In the genomic region with DNA sequence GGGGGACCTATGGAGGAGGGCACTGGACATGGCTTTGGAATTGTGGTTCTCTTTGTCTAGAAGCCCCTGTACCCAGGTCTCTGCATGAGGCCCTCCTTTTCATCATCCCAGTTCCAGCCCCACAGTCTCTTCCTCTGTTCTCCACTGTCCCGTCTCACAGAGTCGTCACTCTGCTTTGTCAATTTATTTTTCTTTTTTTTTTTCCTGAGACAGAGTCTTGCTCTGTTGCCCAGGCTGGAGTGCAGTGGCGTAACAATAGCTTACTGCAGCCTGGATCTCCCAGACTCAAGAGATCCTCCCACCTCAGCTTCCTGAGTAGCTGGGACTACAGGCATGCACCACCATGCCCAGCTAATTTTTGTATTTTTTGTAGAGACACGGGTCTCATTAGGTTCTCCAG, we compare ENCODE assay signal across 28 cellular contexts. TPM values are rescaled to one million over a fixed set of nuclear protein-coding genes. Genes with fewer than 3 reads are reported as not detected.
A peak's percentile ranks its signal among the peaks of the same experiment; 100 is the strongest.
DNase-seq lines count a peak whose midpoint lies in the region; ATAC-seq and TF ChIP-seq lines count a peak whose summit lies in the region.
"Had no signal": no experiment of that assay in that cellular context is flagged by ENCODE, and none has a peak within 500 bp of the region (broad histone marks: within the 10 kb centered on the region; RNA-seq: fewer than 3 reads in every experiment).

No MANE protein-coding gene starts in this region.

- WGBS in heart right ventricle, 2 donors, result 42 to 64% methylated on average over 4 of the region's 4 CpGs

- H3K4me1 ChIP-seq in heart right ventricle, result peaks cover 3 to 46% (median 14%) of the 10 kb centered on the region in 9 donors
- H3K4me1 ChIP-seq in upper lobe of right lung, result peaks cover 7% of the 10 kb centered on the region
- H3K4me1 ChIP-seq in HAP-1, result peaks cover 3% of the 10 kb centered on the region
- H3K4me1 ChIP-seq: pancreas had no signal

- H3K27ac ChIP-seq in heart right ventricle (peak overlapping the region; percentile 19 to 80 (median 46)), upper lobe of right lung (peak overlapping the region; percentile 17)
- H3K27ac ChIP-seq: brain microvascular endothelial cell, pancreas, right atrium auricular region had no signal

- intact Hi-C loops in heart right ventricle (cut with DNase I), result loop anchor here in 8 of 10 donors (5.0 to 10.0 kb wide), 6 partner anchors 34 to 514 kb away; no protein-coding TSS in a partner anchor
- intact Hi-C loops in left cardiac atrium (cut with DNase I), result loop anchor here in 1 of 2 donors (10.0 kb wide), 1 partner anchor 89 kb away; no protein-coding TSS in a partner anchor
- intact Hi-C loops in upper lobe of right lung (cut with DNase I), result no loop called here

- peak overlapping the region; percentile 4 for H3K4me3 Mint-ChIP-seq in nephron progenitor cell
- H3K4me3 Mint-ChIP-seq: activated B cell treated with CpG ODN at 0.5 μM for 24 hours; CD4-positive, CD25-positive, alpha-beta regulatory T cell; natural killer cell had no signal

- H3K36me3 Mint-ChIP-seq in nephron progenitor cell (ENCODE audit: low read depth), result no peaks in the 10 kb centered on the region
- H3K36me3 Mint-ChIP-seq: CD4-positive, CD25-positive, alpha-beta regulatory T cell; natural killer cell had no signal

- H3K27ac Mint-ChIP-seq in nephron progenitor cell, result no peak overlapping the region
- H3K27ac Mint-ChIP-seq: activated B cell treated with CpG ODN at 0.5 μM for 24 hours, natural killer cell had no signal

- ATAC-seq in heart right ventricle (peak in 5 of 8 donors; percentile 26 to 51 (median 46)), left cardiac atrium (no peak), upper lobe of right lung (no peak)
- ATAC-seq: left colon, natural killer cell, Panc1, pancreas had no signal

- H3K9me3 ChIP-seq in heart right ventricle, result no peaks in the 10 kb centered on the region
- no peaks in the 10 kb centered on the region for H3K9me3 ChIP-seq in upper lobe of right lung
- H3K9me3 ChIP-seq in HAP-1, result no peaks in the 10 kb centered on the region
- H3K9me3 ChIP-seq: pancreas, right atrium auricular region, testis had no signal

- no peak for DNase-seq in heart right ventricle
- no peak for DNase-seq in left cardiac atrium
- peak; percentile 34 for DNase-seq in left kidney (ENCODE audit: low read depth, low spot score)
- DNase-seq in nephron progenitor cell, result no peak
- no peak for DNase-seq in upper lobe of right lung
- DNase-seq in HAP-1 (ENCODE audit: low spot score in 2 of 2), result no peak
- DNase-seq in stimulated activated CD4-positive, alpha-beta T cell treated with anti-CD3 and anti-CD28 coated beads, Interleukin-1b, Interleukin-23, amount 100 ng/mL, for 48 hours, result no peak
- DNase-seq in effector CD8-positive, alpha-beta T cell (lab: John Stamatoyannopoulos, UW), result no peak
- DNase-seq: 8988T; activated B cell treated with CpG ODN at 0.5 μM for 24 hours; activated naive CD4-positive, alpha-beta T cell treated with Interleukin-2 at 50 U/mL for 16 hours; brain microvascular endothelial cell; CD4-positive, CD25-positive, alpha-beta regulatory T cell; foreskin fibroblast; IMR-90; left colon; natural killer cell; NCI-H1092; NCI-H187 treated with DMSO at 0.1 percent for 48 hours; NCI-H524 treated with DMSO at 0.1 percent for 48 hours; NK-92 treated with Interleukin-12 subunit alpha and Interleukin-12 subunit beta, amount 100 ng/mL, for 24 hours; stimulated activated naive CD4-positive, alpha-beta T cell treated with Interleukin-2 at 50 U/mL for 16 hours; SW 1271; T-helper 9 cell; testis had no signal

- H3K27me3 ChIP-seq in heart right ventricle (no peaks in the 10 kb centered on the region), upper lobe of right lung (no peaks in the 10 kb centered on the region), HAP-1 (ENCODE audit: low read depth) (no peaks in the 10 kb centered on the region)
- H3K27me3 ChIP-seq: brain microvascular endothelial cell, pancreas, right atrium auricular region, testis had no signal

- H3K36me3 ChIP-seq in heart right ventricle (no peaks in the 10 kb centered on the region), upper lobe of right lung (no peaks in the 10 kb centered on the region), HAP-1 (replicated peaks) (no peaks in the 10 kb centered on the region)
- H3K36me3 ChIP-seq: brain microvascular endothelial cell, pancreas, right atrium auricular region had no signal

- peaks cover 54% of the 10 kb centered on the region for H3K4me1 Mint-ChIP-seq in nephron progenitor cell

- peak overlapping the region in 3 of 10 donors; percentile 40 to 43 (median 42) for H3K4me3 ChIP-seq in heart right ventricle
- H3K4me3 ChIP-seq in upper lobe of right lung, result no peak overlapping the region
- H3K4me3 ChIP-seq in HAP-1, result no peak overlapping the region
- H3K4me3 ChIP-seq: pancreas, testis had no signal

- H3K9me3 Mint-ChIP-seq in nephron progenitor cell, result no peaks in the 10 kb centered on the region
- H3K9me3 Mint-ChIP-seq: activated B cell treated with CpG ODN at 0.5 μM for 24 hours; CD4-positive, CD25-positive, alpha-beta regulatory T cell; natural killer cell had no signal

- peaks cover 40% of the 10 kb centered on the region for H3K27me3 Mint-ChIP-seq in nephron progenitor cell (ENCODE audit: low read depth, poor library complexity)

- in situ Hi-C loops in HAP-1 (cut with MboI; ENCODE audit: low sequenced_read_pairs), result no loop called here

- TF ChIP-seq CTCF in heart right ventricle (IDR thresholded peaks at IDR 0.05) (no peak), nephron progenitor cell (IDR thresholded peaks at IDR 0.05) (no peak), upper lobe of right lung (IDR thresholded peaks at IDR 0.05) (no peak)

RNA-seq across cellular contexts. Expression of a gene that starts 0.6 kb away (rescaled TPM):
- total RNA-seq in heart right ventricle, result 1 to 10 TPM in 5 of 10 donors, under 1 TPM in 5; 0.27 to 2.0 (median 1.1) TPM
- 1 to 10 TPM; 1.2 to 1.8 TPM for polyA plus RNA-seq in heart right ventricle
- total RNA-seq in left cardiac atrium, result 1 to 10 TPM; 1.9 to 2.6 TPM
- 11.9 TPM for total RNA-seq in upper lobe of right lung
- total RNA-seq: activated B cell treated with CpG ODN at 0.5 μM for 24 hours; CD4-positive, CD25-positive, alpha-beta regulatory T cell; IMR-90 had no signal
- polyA plus RNA-seq: CD4-positive, CD25-positive, alpha-beta regulatory T cell had no signal

RNA-seq across cellular contexts. Expression of a gene that starts 5.2 kb away (rescaled TPM):
- 10 to 100 TPM; 24.8 to 45.3 (median 33.7) TPM for total RNA-seq in heart right ventricle
- polyA plus RNA-seq in heart right ventricle, result 10 to 100 TPM; 13.8 to 21.4 TPM
- total RNA-seq in left cardiac atrium, result 10 to 100 TPM; 30.2 to 38.8 TPM
- 30.0 TPM for total RNA-seq in upper lobe of right lung

Comparison
In these comparisons a context has a peak if more than half of its experiments do, and no peak if none do; other contexts are left out.
1. ATAC-seq: peak in heart right ventricle (5 of 8); none in left cardiac atrium (0 of 2) and upper lobe of right lung (single experiment).